In the genomic region with DNA sequence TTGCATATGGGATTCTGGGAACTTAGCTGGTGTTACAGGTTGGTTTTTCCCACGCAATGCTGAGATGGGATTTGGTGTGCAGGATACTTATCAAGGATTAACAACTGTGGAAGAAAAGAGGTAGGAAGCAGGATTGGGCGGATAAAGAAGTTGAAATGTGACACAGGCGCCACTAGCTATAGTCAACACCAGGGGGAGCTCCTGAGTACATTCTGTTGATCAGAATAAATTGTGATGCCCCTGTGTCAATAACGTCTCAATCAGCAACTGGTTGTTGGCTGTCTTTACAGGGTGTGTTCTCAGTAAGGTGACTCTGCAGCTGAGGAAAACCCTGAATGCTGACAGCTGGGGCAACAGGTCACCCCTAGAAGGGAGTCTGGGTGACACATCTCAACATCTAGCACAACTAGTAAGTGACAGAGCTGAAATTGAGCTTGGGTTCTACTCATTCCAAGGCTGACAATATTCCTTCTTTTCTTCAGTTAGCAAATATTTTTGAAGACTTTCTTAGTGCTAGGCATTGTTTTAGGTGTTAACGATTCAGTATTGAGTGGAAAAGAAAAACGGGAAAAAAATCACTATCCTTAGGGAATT, we compare ENCODE assay signal across 8 cellular contexts.
DNase-seq lines count a peak whose midpoint lies in the region; ATAC-seq and TF ChIP-seq lines count a peak whose summit lies in the region.

No MANE protein-coding gene starts in this region.

- peaks cover 33% of the 10 kb centered on the region for H3K36me3 Mint-ChIP-seq in WTC11

- TF ChIP-seq CTCF in WTC11 (IDR thresholded peaks at IDR 0.05): peak; percentile 71

- H3K27ac Mint-ChIP-seq in WTC11: no peak overlapping the region

- CTCF ChIA-PET in WTC11 (lab: Charles Lee): interaction anchor here (0.6 to 1.9 kb wide), 20 partner anchors 8 to 609 kb away, joined by 3 to 14 read pairs (median 4); no protein-coding TSS in a partner anchor

- no peak overlapping the region for H3K4me3 Mint-ChIP-seq in WTC11

- H3K4me1 Mint-ChIP-seq in WTC11: peaks cover 5% of the 10 kb centered on the region; the same call in 1 of the 2 replicates

- ATAC-seq in WTC11 (peak; percentile 92), GM21367 (IDR thresholded peaks at IDR 0.05; ENCODE audit: unreplicated experiment) (no peak), GM21423 (IDR thresholded peaks at IDR 0.05; ENCODE audit: unreplicated experiment) (no peak), GM21825 (IDR thresholded peaks at IDR 0.05; ENCODE audit: unreplicated experiment) (no peak)

- peaks cover 45% of the 10 kb centered on the region for H3K9me3 Mint-ChIP-seq in WTC11

- POLR2A ChIA-PET in WTC11 (lab: Charles Lee): interaction anchor here (0.5 to 0.6 kb wide), 3 partner anchors 12 to 151 kb away, joined by 3 to 9 read pairs (median 7); no protein-coding TSS in a partner anchor

- H3K27me3 Mint-ChIP-seq in WTC11 (ENCODE audit: low read depth): no peaks in the 10 kb centered on the region; the same call in 1 of the 2 replicates

- peak in 2 of 3 donors; percentile 4 to 18 for DNase-seq in stimulated activated CD4-positive, alpha-beta T cell treated with anti-CD3 and anti-CD28 coated beads, Interleukin-12 subunit alpha, Interleukin-12 subunit beta, amount 100 ng/mL, for 48 hours (ENCODE audit: low read depth in 2 of 3, low spot score in 1 of 3)
- DNase-seq in stimulated activated CD4-positive, alpha-beta T cell treated with anti-CD3 and anti-CD28 coated beads, Interleukin-4, amount 100 ng/mL, for 1 hour: no peak
- DNase-seq in HuH-7.5 (ENCODE audit: low spot score): peak; percentile 29
- DNase-seq in WTC11 (ENCODE audit: low spot score): peak; percentile 60
- DNase-seq in left kidney (ENCODE audit: low read depth, low spot score): peak; percentile 12

TF ChIP-seq in WTC11, 78 proteins besides CTCF, POLR2A, EP300 and RAD21:
- TF ChIP-seq ZNF416 (CRISPR knock-in tag; IDR thresholded peaks at IDR 0.05) (no peak), RELA (CRISPR knock-in tag; IDR thresholded peaks at IDR 0.05; ENCODE audit: borderline replicate concordance) (no peak), ZNF138 (CRISPR knock-in tag; conservative IDR thresholded peaks at IDR 0.05) (no peak), ZNF396 (CRISPR knock-in tag; IDR thresholded peaks at IDR 0.05; ENCODE audit: borderline replicate concordance) (no peak), SMAD4 (CRISPR knock-in tag; IDR thresholded peaks at IDR 0.05) (no peak), ATF1 (CRISPR knock-in tag; IDR thresholded peaks at IDR 0.05) (no peak), ZNF121 (CRISPR knock-in tag; IDR thresholded peaks at IDR 0.05) (no peak), NR2C2 (CRISPR knock-in tag; IDR thresholded peaks at IDR 0.05) (no peak), ESRRA (CRISPR knock-in tag; IDR thresholded peaks at IDR 0.05; ENCODE audit: borderline replicate concordance) (no peak), CREM (CRISPR knock-in tag; IDR thresholded peaks at IDR 0.05) (no peak), NR3C1 (CRISPR knock-in tag; conservative IDR thresholded peaks at IDR 0.05; ENCODE audit: low read depth) (no peak), TP53 (CRISPR knock-in tag; IDR thresholded peaks at IDR 0.05) (no peak), EMX1 (CRISPR knock-in tag; IDR thresholded peaks at IDR 0.05) (no peak), MYBL2 (CRISPR knock-in tag; IDR thresholded peaks at IDR 0.05) (no peak)
- TF ChIP-seq, protein P1, sequence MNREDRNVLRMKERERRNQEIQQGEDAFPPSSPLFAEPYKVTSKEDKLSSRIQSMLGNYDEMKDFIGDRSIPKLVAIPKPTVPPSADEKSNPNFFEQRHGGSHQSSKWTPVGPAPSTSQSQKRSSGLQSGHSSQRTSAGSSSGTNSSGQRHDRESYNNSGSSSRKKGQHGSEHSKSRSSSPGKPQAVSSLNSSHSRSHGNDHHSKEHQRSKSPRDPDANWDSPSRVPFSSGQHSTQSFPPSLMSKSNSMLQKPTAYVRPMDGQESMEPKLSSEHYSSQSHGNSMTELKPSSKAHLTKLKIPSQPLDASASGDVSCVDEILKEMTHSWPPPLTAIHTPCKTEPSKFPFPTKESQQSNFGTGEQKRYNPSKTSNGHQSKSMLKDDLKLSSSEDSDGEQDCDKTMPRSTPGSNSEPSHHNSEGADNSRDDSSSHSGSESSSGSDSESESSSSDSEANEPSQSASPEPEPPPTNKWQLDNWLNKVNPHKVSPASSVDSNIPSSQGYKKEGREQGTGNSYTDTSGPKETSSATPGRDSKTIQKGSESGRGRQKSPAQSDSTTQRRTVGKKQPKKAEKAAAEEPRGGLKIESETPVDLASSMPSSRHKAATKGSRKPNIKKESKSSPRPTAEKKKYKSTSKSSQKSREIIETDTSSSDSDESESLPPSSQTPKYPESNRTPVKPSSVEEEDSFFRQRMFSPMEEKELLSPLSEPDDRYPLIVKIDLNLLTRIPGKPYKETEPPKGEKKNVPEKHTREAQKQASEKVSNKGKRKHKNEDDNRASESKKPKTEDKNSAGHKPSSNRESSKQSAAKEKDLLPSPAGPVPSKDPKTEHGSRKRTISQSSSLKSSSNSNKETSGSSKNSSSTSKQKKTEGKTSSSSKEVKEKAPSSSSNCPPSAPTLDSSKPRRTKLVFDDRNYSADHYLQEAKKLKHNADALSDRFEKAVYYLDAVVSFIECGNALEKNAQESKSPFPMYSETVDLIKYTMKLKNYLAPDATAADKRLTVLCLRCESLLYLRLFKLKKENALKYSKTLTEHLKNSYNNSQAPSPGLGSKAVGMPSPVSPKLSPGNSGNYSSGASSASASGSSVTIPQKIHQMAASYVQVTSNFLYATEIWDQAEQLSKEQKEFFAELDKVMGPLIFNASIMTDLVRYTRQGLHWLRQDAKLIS (CRISPR knock-in tag; IDR thresholded peaks at IDR 0.05; ENCODE audit: borderline replicate concordance): no peak
- TF ChIP-seq, protein P2, sequence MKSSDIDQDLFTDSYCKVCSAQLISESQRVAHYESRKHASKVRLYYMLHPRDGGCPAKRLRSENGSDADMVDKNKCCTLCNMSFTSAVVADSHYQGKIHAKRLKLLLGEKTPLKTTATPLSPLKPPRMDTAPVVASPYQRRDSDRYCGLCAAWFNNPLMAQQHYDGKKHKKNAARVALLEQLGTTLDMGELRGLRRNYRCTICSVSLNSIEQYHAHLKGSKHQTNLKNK (CRISPR knock-in tag; IDR thresholded peaks at IDR 0.05): no peak
- TF ChIP-seq, protein P3, sequence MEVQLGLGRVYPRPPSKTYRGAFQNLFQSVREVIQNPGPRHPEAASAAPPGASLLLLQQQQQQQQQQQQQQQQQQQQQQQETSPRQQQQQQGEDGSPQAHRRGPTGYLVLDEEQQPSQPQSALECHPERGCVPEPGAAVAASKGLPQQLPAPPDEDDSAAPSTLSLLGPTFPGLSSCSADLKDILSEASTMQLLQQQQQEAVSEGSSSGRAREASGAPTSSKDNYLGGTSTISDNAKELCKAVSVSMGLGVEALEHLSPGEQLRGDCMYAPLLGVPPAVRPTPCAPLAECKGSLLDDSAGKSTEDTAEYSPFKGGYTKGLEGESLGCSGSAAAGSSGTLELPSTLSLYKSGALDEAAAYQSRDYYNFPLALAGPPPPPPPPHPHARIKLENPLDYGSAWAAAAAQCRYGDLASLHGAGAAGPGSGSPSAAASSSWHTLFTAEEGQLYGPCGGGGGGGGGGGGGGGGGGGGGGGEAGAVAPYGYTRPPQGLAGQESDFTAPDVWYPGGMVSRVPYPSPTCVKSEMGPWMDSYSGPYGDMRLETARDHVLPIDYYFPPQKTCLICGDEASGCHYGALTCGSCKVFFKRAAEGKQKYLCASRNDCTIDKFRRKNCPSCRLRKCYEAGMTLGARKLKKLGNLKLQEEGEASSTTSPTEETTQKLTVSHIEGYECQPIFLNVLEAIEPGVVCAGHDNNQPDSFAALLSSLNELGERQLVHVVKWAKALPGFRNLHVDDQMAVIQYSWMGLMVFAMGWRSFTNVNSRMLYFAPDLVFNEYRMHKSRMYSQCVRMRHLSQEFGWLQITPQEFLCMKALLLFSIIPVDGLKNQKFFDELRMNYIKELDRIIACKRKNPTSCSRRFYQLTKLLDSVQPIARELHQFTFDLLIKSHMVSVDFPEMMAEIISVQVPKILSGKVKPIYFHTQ (CRISPR knock-in tag; IDR thresholded peaks at IDR 0.05): no peak
- TF ChIP-seq, protein P4, sequence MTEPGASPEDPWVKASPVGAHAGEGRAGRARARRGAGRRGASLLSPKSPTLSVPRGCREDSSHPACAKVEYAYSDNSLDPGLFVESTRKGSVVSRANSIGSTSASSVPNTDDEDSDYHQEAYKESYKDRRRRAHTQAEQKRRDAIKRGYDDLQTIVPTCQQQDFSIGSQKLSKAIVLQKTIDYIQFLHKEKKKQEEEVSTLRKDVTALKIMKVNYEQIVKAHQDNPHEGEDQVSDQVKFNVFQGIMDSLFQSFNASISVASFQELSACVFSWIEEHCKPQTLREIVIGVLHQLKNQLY (CRISPR knock-in tag; IDR thresholded peaks at IDR 0.05): no peak
- TF ChIP-seq, protein P5, sequence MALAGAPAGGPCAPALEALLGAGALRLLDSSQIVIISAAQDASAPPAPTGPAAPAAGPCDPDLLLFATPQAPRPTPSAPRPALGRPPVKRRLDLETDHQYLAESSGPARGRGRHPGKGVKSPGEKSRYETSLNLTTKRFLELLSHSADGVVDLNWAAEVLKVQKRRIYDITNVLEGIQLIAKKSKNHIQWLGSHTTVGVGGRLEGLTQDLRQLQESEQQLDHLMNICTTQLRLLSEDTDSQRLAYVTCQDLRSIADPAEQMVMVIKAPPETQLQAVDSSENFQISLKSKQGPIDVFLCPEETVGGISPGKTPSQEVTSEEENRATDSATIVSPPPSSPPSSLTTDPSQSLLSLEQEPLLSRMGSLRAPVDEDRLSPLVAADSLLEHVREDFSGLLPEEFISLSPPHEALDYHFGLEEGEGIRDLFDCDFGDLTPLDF (CRISPR knock-in tag; IDR thresholded peaks at IDR 0.05): no peak
